ENCODE assay signal across 1 cellular context in the genomic region with DNA sequence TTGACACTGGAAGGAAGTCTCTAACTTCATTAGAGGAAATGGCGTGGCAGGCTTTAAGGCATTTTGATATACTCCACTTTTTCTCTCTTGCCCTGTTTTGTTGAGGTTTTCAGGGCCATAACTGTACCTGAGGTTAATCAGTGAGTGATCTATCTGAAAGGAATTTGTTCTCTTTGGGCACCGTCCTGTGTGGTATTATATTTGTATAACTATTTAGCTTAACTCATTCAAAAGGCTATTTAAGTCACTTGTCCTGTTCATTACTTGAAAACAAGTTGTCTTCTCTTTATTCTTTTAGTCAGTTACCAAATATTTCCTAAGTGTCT.
TF ChIP-seq lines count a peak whose summit lies in the region.

No MANE protein-coding gene starts in this region.

TF ChIP-seq in SK-N-SH, 30 proteins besides CTCF, POLR2A, EP300 and RAD21 (continued from another document):
- TF ChIP-seq, protein P1, sequence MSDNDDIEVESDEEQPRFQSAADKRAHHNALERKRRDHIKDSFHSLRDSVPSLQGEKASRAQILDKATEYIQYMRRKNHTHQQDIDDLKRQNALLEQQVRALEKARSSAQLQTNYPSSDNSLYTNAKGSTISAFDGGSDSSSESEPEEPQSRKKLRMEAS (IDR thresholded peaks at IDR 0.05; ENCODE audit: low read depth) = peak; percentile 2; the same call in 1 of the 2 replicates
